In the genomic region with DNA sequence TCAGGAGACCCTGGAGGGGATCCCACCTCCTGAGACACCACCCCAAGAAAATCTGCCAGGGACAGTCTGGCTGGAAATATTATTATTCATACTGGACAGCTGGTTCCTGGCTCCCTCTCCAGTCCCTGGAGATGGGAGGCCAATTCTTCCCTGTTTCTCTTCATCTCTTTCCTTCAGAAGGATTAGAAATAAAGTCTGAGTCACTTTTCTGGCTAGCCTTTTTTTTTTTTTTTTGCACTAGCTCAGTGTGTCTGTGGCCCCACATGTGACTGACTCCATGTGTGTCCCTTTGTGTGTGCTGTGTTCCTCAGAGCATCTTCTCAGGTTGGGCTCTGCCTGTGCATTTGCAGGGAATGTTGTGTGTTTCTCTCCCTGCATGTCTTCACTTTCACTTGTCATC, we compare ENCODE assay signal across 19 cellular contexts. TPM values are rescaled to one million over a fixed set of nuclear protein-coding genes. Genes with fewer than 3 reads are reported as not detected.
"Had no signal": no experiment of that assay in that cellular context is flagged by ENCODE, and none has a peak within 500 bp of the region (broad histone marks: within the 10 kb centered on the region; RNA-seq: fewer than 3 reads in every experiment).

No MANE protein-coding gene starts in this region.

- H3K4me3 ChIP-seq: cardiac muscle cell, smooth muscle cell, upper lobe of left lung had no signal

- H3K27ac ChIP-seq: cardiac muscle cell, epithelial cell of prostate, upper lobe of left lung had no signal

- H3K4me2 ChIP-seq: smooth muscle cell had no signal

- H3K36me3 ChIP-seq: cardiac muscle cell, upper lobe of left lung had no signal

- DNase-seq: activated CD4-positive, alpha-beta T cell treated with anti-CD3 and anti-CD28 coated beads for 4 hours; activated CD4-positive, alpha-beta T cell treated with anti-CD3 and anti-CD28 coated beads, Interleukin-2, amount 50 U/mL, for 48 hours; activated CD4-positive, CD25-positive, alpha-beta regulatory T cell; activated effector memory CD4-positive, alpha-beta T cell treated with Interleukin-2 at 50 U/mL for 16 hours; activated naive CD4-positive, alpha-beta T cell treated with anti-CD3 and anti-CD28 coated beads, Interleukin-2, amount 10 ng/mL, durations not matched to agents 7 days and 5 days; activated T-cell treated with anti-CD3 and anti-CD28 coated beads, Interleukin-2, amount 50 U/mL, for 72 hours; amygdala; cortex of kidney; foreskin melanocyte; midbrain; posterior cingulate gyrus; stimulated activated CD4-positive, alpha-beta T cell treated with anti-CD3 and anti-CD28 coated beads, Interleukin-15, amount 100 ng/mL, for 24 hours; T1000; upper lobe of left lung had no signal

- H3K9me3 ChIP-seq: upper lobe of left lung had no signal

RNA-seq across cellular contexts. Expression of a gene that starts 1.8 kb away (rescaled TPM):
- total RNA-seq: activated CD8-positive, alpha-beta memory T cell treated with anti-CD3 and anti-CD28 coated beads for 36 hours; activated T-cell treated with anti-CD3 and anti-CD28 coated beads, Interleukin-2, amount 50 U/mL, for 72 hours; fibroblast of lung; smooth muscle cell had no signal
